Comparison of ENCODE assay signal across 1 cellular context in the genomic region with DNA sequence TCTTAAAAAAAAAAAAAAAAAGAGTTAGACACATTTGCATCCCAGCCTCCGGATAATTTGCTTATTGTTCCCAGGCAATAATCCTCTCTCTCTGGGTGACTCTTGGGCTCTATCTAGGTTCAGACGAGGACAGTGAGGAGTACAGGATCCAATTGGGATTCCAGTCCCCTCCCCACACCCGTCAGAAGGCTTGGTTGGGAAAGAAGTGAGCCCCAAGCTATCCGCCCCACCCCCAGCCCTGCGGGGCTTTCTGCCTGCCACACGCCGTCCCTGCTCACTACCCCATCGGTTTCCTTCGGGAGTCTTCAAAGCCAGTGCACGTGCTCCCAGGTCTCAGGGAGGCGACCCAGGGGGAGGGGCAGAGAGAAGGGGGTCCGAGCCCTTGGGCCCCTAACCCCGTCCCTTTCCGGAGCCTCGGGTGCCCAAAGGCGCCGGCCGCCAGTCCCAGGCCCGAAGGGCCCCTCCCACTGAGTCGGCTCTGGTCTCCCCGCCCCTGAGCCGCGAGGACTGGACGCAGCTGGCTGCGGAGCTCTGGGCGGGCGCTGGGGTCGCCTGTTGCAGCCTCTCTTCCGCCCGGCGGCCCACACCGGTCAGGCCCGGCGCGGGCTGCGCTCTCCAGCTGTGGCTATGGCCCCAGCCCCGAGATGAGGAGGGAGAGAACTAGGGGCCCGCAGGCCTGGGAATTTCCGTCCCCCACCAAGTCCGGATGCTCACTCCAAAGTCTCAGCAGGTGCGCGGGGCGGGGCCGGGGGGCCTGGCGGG.
TF ChIP-seq lines count a peak whose summit lies in the region.

No MANE protein-coding gene starts in this region.

TF ChIP-seq in HepG2, 621 proteins besides CTCF, POLR2A, EP300 and RAD21 (continues in another document):
- TF ChIP-seq HNRNPH1 (optimal IDR thresholded peaks at IDR 0.05; ENCODE audit: low read depth, low read length) (no peak), ZNF333 (CRISPR knock-in tag; IDR thresholded peaks at IDR 0.05; ENCODE audit: borderline replicate concordance) (no peak), JUN (CRISPR knock-in tag; IDR thresholded peaks at IDR 0.05) (no peak), ARID2 (CRISPR knock-in tag; IDR thresholded peaks at IDR 0.05; ENCODE audit: borderline replicate concordance) (no peak), SIX1 (CRISPR knock-in tag; IDR thresholded peaks at IDR 0.05; ENCODE audit: borderline replicate concordance) (no peak), MYNN (CRISPR knock-in tag; IDR thresholded peaks at IDR 0.05; ENCODE audit: low read depth) (peak; percentile 90; the same call in 1 of the 2 replicates), GFI1 (CRISPR knock-in tag; IDR thresholded peaks at IDR 0.05; ENCODE audit: borderline replicate concordance) (peak; percentile 31; the same call in 1 of the 2 replicates), ZNF451 (CRISPR knock-in tag; IDR thresholded peaks at IDR 0.05) (peak; percentile 83; the same call in 1 of the 2 replicates), ZNF576 (CRISPR knock-in tag; IDR thresholded peaks at IDR 0.05) (no peak), XBP1 (CRISPR knock-in tag; IDR thresholded peaks at IDR 0.05) (no peak), KLF6 (CRISPR knock-in tag; IDR thresholded peaks at IDR 0.05) (no peak), MAFG (CRISPR knock-in tag; IDR thresholded peaks at IDR 0.05) (no peak), ZNF121 (CRISPR knock-in tag; IDR thresholded peaks at IDR 0.05) (no peak), POGK (CRISPR knock-in tag; conservative IDR thresholded peaks at IDR 0.05) (peak; percentile 82), FOXC1 (CRISPR knock-in tag; IDR thresholded peaks at IDR 0.05; ENCODE audit: borderline replicate concordance) (no peak), FOXP1 (IDR thresholded peaks at IDR 0.05) (no peak), FOXP1 (CRISPR knock-in tag; IDR thresholded peaks at IDR 0.05) (no peak; the same call in 1 of the 2 replicates), PHF21A (CRISPR knock-in tag; IDR thresholded peaks at IDR 0.05) (peak; percentile 88), ZNF564 (CRISPR knock-in tag; IDR thresholded peaks at IDR 0.05) (peak; percentile 74; the same call in 1 of the 2 replicates), HES4 (CRISPR knock-in tag; IDR thresholded peaks at IDR 0.05; ENCODE audit: borderline replicate concordance) (no peak), TBX3 (IDR thresholded peaks at IDR 0.05; ENCODE audit: borderline replicate concordance) (no peak), ZNF749 (CRISPR knock-in tag; IDR thresholded peaks at IDR 0.05; ENCODE audit: borderline replicate concordance) (no peak), RBM22 (optimal IDR thresholded peaks at IDR 0.05; ENCODE audit: low read length) (no peak), NFIB (CRISPR knock-in tag; IDR thresholded peaks at IDR 0.05; ENCODE audit: borderline replicate concordance) (no peak), SMC3 (IDR thresholded peaks at IDR 0.05; ENCODE audit: low read length) (no peak), HMG20B (CRISPR knock-in tag; conservative IDR thresholded peaks at IDR 0.05) (0 out of 2 replicates have a peak, but pooled peaks have one; percentile 17), TOE1 (CRISPR knock-in tag; IDR thresholded peaks at IDR 0.05) (peak; percentile 29; the same call in 1 of the 2 replicates), PATZ1 (CRISPR knock-in tag; IDR thresholded peaks at IDR 0.05) (peak; percentile 77), ZNF232 (CRISPR knock-in tag; IDR thresholded peaks at IDR 0.05; ENCODE audit: borderline replicate concordance) (peak; percentile 80; the same call in 1 of the 2 replicates), PCBP2 (optimal IDR thresholded peaks at IDR 0.05; ENCODE audit: low read depth, low read length, poor library complexity, severe bottlenecking) (no peak), PLSCR1 (CRISPR knock-in tag; IDR thresholded peaks at IDR 0.05; ENCODE audit: borderline replicate concordance) (no peak), PAF1 (CRISPR knock-in tag; IDR thresholded peaks at IDR 0.05) (no peak), CEBPB (IDR thresholded peaks at IDR 0.05; ENCODE audit: borderline replicate concordance, low read depth, low read length) (no peak), CSRNP1 (CRISPR knock-in tag; IDR thresholded peaks at IDR 0.05) (peak; percentile 80; the same call in 1 of the 2 replicates)
- TF ChIP-seq, protein P1, sequence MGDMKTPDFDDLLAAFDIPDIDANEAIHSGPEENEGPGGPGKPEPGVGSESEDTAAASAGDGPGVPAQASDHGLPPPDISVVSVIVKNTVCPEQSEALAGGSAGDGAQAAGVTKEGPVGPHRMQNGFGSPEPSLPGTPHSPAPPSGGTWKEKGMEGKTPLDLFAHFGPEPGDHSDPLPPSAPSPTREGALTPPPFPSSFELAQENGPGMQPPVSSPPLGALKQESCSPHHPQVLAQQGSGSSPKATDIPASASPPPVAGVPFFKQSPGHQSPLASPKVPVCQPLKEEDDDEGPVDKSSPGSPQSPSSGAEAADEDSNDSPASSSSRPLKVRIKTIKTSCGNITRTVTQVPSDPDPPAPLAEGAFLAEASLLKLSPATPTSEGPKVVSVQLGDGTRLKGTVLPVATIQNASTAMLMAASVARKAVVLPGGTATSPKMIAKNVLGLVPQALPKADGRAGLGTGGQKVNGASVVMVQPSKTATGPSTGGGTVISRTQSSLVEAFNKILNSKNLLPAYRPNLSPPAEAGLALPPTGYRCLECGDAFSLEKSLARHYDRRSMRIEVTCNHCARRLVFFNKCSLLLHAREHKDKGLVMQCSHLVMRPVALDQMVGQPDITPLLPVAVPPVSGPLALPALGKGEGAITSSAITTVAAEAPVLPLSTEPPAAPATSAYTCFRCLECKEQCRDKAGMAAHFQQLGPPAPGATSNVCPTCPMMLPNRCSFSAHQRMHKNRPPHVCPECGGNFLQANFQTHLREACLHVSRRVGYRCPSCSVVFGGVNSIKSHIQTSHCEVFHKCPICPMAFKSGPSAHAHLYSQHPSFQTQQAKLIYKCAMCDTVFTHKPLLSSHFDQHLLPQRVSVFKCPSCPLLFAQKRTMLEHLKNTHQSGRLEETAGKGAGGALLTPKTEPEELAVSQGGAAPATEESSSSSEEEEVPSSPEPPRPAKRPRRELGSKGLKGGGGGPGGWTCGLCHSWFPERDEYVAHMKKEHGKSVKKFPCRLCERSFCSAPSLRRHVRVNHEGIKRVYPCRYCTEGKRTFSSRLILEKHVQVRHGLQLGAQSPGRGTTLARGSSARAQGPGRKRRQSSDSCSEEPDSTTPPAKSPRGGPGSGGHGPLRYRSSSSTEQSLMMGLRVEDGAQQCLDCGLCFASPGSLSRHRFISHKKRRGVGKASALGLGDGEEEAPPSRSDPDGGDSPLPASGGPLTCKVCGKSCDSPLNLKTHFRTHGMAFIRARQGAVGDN (CRISPR knock-in tag; IDR thresholded peaks at IDR 0.05), result peak; percentile 96
- TF ChIP-seq, protein P2, sequence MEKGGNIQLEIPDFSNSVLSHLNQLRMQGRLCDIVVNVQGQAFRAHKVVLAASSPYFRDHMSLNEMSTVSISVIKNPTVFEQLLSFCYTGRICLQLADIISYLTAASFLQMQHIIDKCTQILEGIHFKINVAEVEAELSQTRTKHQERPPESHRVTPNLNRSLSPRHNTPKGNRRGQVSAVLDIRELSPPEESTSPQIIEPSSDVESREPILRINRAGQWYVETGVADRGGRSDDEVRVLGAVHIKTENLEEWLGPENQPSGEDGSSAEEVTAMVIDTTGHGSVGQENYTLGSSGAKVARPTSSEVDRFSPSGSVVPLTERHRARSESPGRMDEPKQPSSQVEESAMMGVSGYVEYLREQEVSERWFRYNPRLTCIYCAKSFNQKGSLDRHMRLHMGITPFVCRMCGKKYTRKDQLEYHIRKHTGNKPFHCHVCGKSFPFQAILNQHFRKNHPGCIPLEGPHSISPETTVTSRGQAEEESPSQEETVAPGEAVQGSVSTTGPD (CRISPR knock-in tag; IDR thresholded peaks at IDR 0.05), result no peak
- TF ChIP-seq, protein P3, sequence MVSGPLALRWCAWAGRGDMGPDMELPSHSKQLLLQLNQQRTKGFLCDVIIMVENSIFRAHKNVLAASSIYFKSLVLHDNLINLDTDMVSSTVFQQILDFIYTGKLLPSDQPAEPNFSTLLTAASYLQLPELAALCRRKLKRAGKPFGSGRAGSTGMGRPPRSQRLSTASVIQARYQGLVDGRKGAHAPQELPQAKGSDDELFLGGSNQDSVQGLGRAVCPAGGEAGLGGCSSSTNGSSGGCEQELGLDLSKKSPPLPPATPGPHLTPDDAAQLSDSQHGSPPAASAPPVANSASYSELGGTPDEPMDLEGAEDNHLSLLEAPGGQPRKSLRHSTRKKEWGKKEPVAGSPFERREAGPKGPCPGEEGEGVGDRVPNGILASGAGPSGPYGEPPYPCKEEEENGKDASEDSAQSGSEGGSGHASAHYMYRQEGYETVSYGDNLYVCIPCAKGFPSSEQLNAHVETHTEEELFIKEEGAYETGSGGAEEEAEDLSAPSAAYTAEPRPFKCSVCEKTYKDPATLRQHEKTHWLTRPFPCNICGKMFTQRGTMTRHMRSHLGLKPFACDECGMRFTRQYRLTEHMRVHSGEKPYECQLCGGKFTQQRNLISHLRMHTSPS (CRISPR knock-in tag; IDR thresholded peaks at IDR 0.05; ENCODE audit: low read depth), result no peak
- TF ChIP-seq, protein P4, sequence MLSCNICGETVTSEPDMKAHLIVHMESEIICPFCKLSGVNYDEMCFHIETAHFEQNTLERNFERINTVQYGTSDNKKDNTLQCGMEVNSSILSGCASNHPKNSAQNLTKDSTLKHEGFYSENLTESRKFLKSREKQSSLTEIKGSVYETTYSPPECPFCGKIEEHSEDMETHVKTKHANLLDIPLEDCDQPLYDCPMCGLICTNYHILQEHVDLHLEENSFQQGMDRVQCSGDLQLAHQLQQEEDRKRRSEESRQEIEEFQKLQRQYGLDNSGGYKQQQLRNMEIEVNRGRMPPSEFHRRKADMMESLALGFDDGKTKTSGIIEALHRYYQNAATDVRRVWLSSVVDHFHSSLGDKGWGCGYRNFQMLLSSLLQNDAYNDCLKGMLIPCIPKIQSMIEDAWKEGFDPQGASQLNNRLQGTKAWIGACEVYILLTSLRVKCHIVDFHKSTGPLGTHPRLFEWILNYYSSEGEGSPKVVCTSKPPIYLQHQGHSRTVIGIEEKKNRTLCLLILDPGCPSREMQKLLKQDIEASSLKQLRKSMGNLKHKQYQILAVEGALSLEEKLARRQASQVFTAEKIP (CRISPR knock-in tag; IDR thresholded peaks at IDR 0.05; ENCODE audit: borderline replicate concordance), result no peak
